Comparison of ENCODE assay signal across 10 cellular contexts in the genomic region with DNA sequence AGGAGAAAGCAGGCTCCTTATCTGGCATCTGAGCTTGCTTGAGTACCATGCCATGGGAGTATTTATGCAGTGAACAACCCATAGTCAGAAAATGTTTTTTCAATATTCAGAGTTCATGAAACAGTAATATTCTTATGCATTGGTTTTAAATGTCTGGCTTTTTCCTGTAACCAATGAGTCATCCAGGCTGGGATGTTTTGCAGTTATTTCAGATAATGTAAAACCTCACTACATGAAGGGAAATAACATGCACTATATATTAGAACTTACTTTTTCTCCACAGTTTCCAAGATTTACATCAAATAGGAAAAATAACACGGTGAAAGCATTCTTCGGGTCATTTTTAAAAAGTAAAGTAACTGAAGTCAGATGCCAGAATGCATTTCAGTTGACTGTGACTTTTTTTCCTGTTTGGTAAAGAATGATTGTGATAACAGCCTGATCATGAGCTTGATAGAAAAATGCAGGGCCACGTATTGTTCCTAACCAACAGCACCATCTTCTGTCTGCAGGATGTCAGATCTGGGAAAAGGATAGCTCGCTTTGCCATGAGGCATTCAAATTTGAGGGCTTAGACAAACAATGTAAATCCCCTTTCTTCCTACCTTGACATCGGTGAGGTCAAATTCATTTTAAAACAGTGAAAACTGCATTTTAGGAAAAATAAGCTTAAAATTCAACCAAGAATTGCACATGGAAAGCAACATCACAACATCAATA.
DNase-seq lines count a peak whose midpoint lies in the region; ATAC-seq and TF ChIP-seq lines count a peak whose summit lies in the region.
"Had no signal": no experiment of that assay in that cellular context is flagged by ENCODE, and none has a peak within 500 bp of the region (broad histone marks: within the 10 kb centered on the region; RNA-seq: fewer than 3 reads in every experiment).

No MANE protein-coding gene starts in this region.

- H3K4me1 Mint-ChIP-seq in Calu3 (ENCODE audit: low read depth, unreplicated experiment): no peaks in the 10 kb centered on the region
- H3K4me1 Mint-ChIP-seq in activated T-helper 1 cell treated with anti-CD3 and anti-CD28 coated beads, Interleukin-12 subunit alpha, Interleukin-12 subunit beta, Interleukin-2, Interleukin-4 antibody, amounts not matched to agents 30 ng/mL and 10 ng/mL and 1 ng/mL, durations not matched to agents 14 hours and 24 hours and 36 hours (ENCODE audit: low read depth): no peaks in the 10 kb centered on the region
- H3K4me1 Mint-ChIP-seq: T-cell had no signal

- no peaks in the 10 kb centered on the region for H3K9me3 ChIP-seq in left lung
- H3K9me3 ChIP-seq: testis had no signal

- intact Hi-C loops in Calu3 (cut with micrococcal nuclease; ENCODE audit: unreplicated experiment) (loop anchor here (1.0 to 10.0 kb wide), 2 partner anchors 515 to 1015 kb away; no protein-coding TSS in a partner anchor), left lung (cut with DNase I) (no loop called here)
- intact Hi-C loops in activated T-helper 1 cell treated with anti-CD3 and anti-CD28 coated beads, Interleukin-12 subunit alpha, Interleukin-12 subunit beta, Interleukin-2, Interleukin-4 antibody, amounts not matched to agents 30 ng/mL and 10 ng/mL and 1 ng/mL, durations not matched to agents 14 hours and 24 hours and 36 hours (cut with micrococcal nuclease): no loop called here

- H3K27me3 Mint-ChIP-seq in Calu3 (ENCODE audit: unreplicated experiment): no peaks in the 10 kb centered on the region
- no peaks in the 10 kb centered on the region for H3K27me3 Mint-ChIP-seq in activated T-helper 1 cell treated with anti-CD3 and anti-CD28 coated beads, Interleukin-12 subunit alpha, Interleukin-12 subunit beta, Interleukin-2, Interleukin-4 antibody, amounts not matched to agents 30 ng/mL and 10 ng/mL and 1 ng/mL, durations not matched to agents 14 hours and 24 hours and 36 hours (ENCODE audit: insufficient read depth)
- H3K27me3 Mint-ChIP-seq: T-cell had no signal

- peak; percentile 23 for DNase-seq in Calu3
- DNase-seq in KBM-7: peak; percentile 2
- peak; percentile 70 for DNase-seq in amniotic epithelial cell (ENCODE audit: low read depth)
- DNase-seq in left lung: no peak
- no peak for DNase-seq in AG20443 (ENCODE audit: low spot score)
- DNase-seq in activated T-helper 1 cell treated with anti-CD3 and anti-CD28 coated beads, Interleukin-12 subunit alpha, Interleukin-12 subunit beta, Interleukin-2, Interleukin-4 antibody, amounts not matched to agents 30 ng/mL and 10 ng/mL and 1 ng/mL, durations not matched to agents 14 hours and 24 hours and 36 hours (ENCODE audit: low spot score): no peak
- DNase-seq in NCI-H1694 (lab: John Stamatoyannopoulos, UW): no peak
- DNase-seq: T-cell, testis had no signal

- in situ Hi-C loops in KBM-7 (cut with MboI; ENCODE audit: low pct_unique_long_range_greater_than_20kb, low sequenced_read_pairs): no loop called here

- CTCF ChIA-PET in Calu3 (lab: Charles Lee): interaction anchor here (0.6 to 2.4 kb wide), 6 partner anchors 11 to 1015 kb away, joined by 3 to 17 read pairs (median 5); no protein-coding TSS in a partner anchor

- H3K36me3 ChIP-seq in left lung: no peaks in the 10 kb centered on the region

- H3K27me3 ChIP-seq in left lung: no peaks in the 10 kb centered on the region
- H3K27me3 ChIP-seq: testis had no signal

- H3K27ac ChIP-seq in left lung: no peak overlapping the region
- H3K27ac ChIP-seq: testis had no signal

- H3K4me3 Mint-ChIP-seq in Calu3 (ENCODE audit: low read depth, unreplicated experiment): no peak overlapping the region
- no peak overlapping the region for H3K4me3 Mint-ChIP-seq in activated T-helper 1 cell treated with anti-CD3 and anti-CD28 coated beads, Interleukin-12 subunit alpha, Interleukin-12 subunit beta, Interleukin-2, Interleukin-4 antibody, amounts not matched to agents 30 ng/mL and 10 ng/mL and 1 ng/mL, durations not matched to agents 14 hours and 24 hours and 36 hours
- H3K4me3 Mint-ChIP-seq: T-cell had no signal

- H3K9me3 Mint-ChIP-seq in Calu3 (ENCODE audit: low read depth, unreplicated experiment): no peaks in the 10 kb centered on the region
- H3K9me3 Mint-ChIP-seq in activated T-helper 1 cell treated with anti-CD3 and anti-CD28 coated beads, Interleukin-12 subunit alpha, Interleukin-12 subunit beta, Interleukin-2, Interleukin-4 antibody, amounts not matched to agents 30 ng/mL and 10 ng/mL and 1 ng/mL, durations not matched to agents 14 hours and 24 hours and 36 hours: no peaks in the 10 kb centered on the region

- TF ChIP-seq CTCF in Calu3 (IDR thresholded peaks at IDR 0.05; ENCODE audit: unreplicated experiment) (peak; percentile 37), left lung (IDR thresholded peaks at IDR 0.05) (peak in 1 of 2 donors; percentile 28)

- no peaks in the 10 kb centered on the region for H3K36me3 Mint-ChIP-seq in Calu3 (ENCODE audit: insufficient read depth, unreplicated experiment)
- H3K36me3 Mint-ChIP-seq in activated T-helper 1 cell treated with anti-CD3 and anti-CD28 coated beads, Interleukin-12 subunit alpha, Interleukin-12 subunit beta, Interleukin-2, Interleukin-4 antibody, amounts not matched to agents 30 ng/mL and 10 ng/mL and 1 ng/mL, durations not matched to agents 14 hours and 24 hours and 36 hours (ENCODE audit: low read depth): no peaks in the 10 kb centered on the region
- H3K36me3 Mint-ChIP-seq: T-cell had no signal

- H3K4me1 ChIP-seq in left lung: no peaks in the 10 kb centered on the region
- H3K4me1 ChIP-seq: testis had no signal

- H3K27ac Mint-ChIP-seq in Calu3 (ENCODE audit: unreplicated experiment): no peak overlapping the region
- no peak overlapping the region for H3K27ac Mint-ChIP-seq in activated T-helper 1 cell treated with anti-CD3 and anti-CD28 coated beads, Interleukin-12 subunit alpha, Interleukin-12 subunit beta, Interleukin-2, Interleukin-4 antibody, amounts not matched to agents 30 ng/mL and 10 ng/mL and 1 ng/mL, durations not matched to agents 14 hours and 24 hours and 36 hours
- H3K27ac Mint-ChIP-seq: T-cell had no signal

- no peak overlapping the region for H3K4me3 ChIP-seq in left lung
- H3K4me3 ChIP-seq: testis had no signal

- BruUV-seq in Calu3 (replicated peaks; lab: Mats Ljungman, UMichigan): no TSS peak

- ATAC-seq in left lung: peak; percentile 79
- ATAC-seq in GM18873 (IDR thresholded peaks at IDR 0.05; ENCODE audit: low FRiP score, unreplicated experiment): no peak
- ATAC-seq: T-cell had no signal

Comparison
In these comparisons a context has a peak if more than half of its experiments do, and no peak if none do; other contexts are left out.
1. DNase-seq: peak in Calu3 (single experiment), KBM-7 (single experiment) and amniotic epithelial cell (single experiment); none in left lung (0 of 2), AG20443 (single experiment), activated T-helper 1 cell treated with anti-CD3 and anti-CD28 coated beads, Interleukin-12 subunit alpha, Interleukin-12 subunit beta, Interleukin-2, Interleukin-4 antibody, amounts not matched to agents 30 ng/mL and 10 ng/mL and 1 ng/mL, durations not matched to agents 14 hours and 24 hours and 36 hours (single experiment) and NCI-H1694 (single experiment).